In genomic region chr5:39521098-39521860, GRCh38 we compare ENCODE assay signal across 13 cellular contexts.
DNase-seq lines count a peak whose midpoint lies in the region; ATAC-seq and TF ChIP-seq lines count a peak whose summit lies in the region.
"Had no signal": no experiment of that assay in that cellular context is flagged by ENCODE, and none has a peak within 500 bp of the region (broad histone marks: within the 10 kb centered on the region; RNA-seq: fewer than 3 reads in every experiment).

No MANE protein-coding gene starts in this region.

- H3K9me2 ChIP-seq in MM.1S (replicated peaks; ENCODE audit: insufficient read depth, low read length): no peaks in the 10 kb centered on the region

- H3K9ac ChIP-seq in MM.1S (ENCODE audit: low read length) (no peak overlapping the region), fibroblast of lung (ENCODE audit: insufficient read depth, low read length) (no peak overlapping the region)

- H2AFZ ChIP-seq in MM.1S (ENCODE audit: low read length) (peak overlapping the region; percentile 47), fibroblast of lung (ENCODE audit: low read length) (no peak overlapping the region)

- H3K4me3 ChIP-seq in left ventricle myocardium inferior (no peak overlapping the region), MM.1S (ENCODE audit: low read length) (no peak overlapping the region), fibroblast of lung (replicated peaks in 1 of 4; ENCODE audit: control extremely low read depth in 1 of 4, insufficient read depth in 1 of 4, low read depth in 3 of 4, low read length in 4 of 4) (no peak overlapping the region)

- H3K27ac ChIP-seq in left ventricle myocardium inferior (replicated peaks): peak overlapping the region; percentile 80
- peak overlapping the region; percentile 46; the same call in 1 of the 2 replicates for H3K27ac ChIP-seq in MM.1S (ENCODE audit: low read length)
- H3K27ac ChIP-seq in fibroblast of lung (ENCODE audit: insufficient read depth, low read length): peak overlapping the region; percentile 78

- peak overlapping the region; percentile 59 for H3K4me2 ChIP-seq in MM.1S (ENCODE audit: low read depth, low read length)
- no peak overlapping the region for H3K4me2 ChIP-seq in fibroblast of lung (ENCODE audit: extremely low read depth, insufficient read depth, low read length)

- peaks cover 11% of the 10 kb centered on the region; the same call in 1 of the 2 replicates for H3F3A ChIP-seq in MM.1S (ENCODE audit: insufficient read depth, low read length)

- ATAC-seq in Right ventricle myocardium inferior: no peak
- ATAC-seq in HG03520 (IDR thresholded peaks at IDR 0.05; ENCODE audit: unreplicated experiment): no peak
- no peak for ATAC-seq in HG03571 (IDR thresholded peaks at IDR 0.05; ENCODE audit: unreplicated experiment)
- no peak for ATAC-seq in activated T-cell treated with anti-CD3 and anti-CD28 coated beads, Interleukin-2, amount 50 U/mL, for 72 hours (replicated peaks in 1 of 2)
- ATAC-seq: Panc1 had no signal

- H3K4me1 Mint-ChIP-seq in type B pancreatic cell (ENCODE audit: unreplicated experiment): peaks cover 15% of the 10 kb centered on the region
- no peaks in the 10 kb centered on the region for H3K4me1 Mint-ChIP-seq in activated T-cell treated with anti-CD3 and anti-CD28 coated beads, Interleukin-2, amount 50 U/mL, for 72 hours (ENCODE audit: low read depth)
- H3K4me1 Mint-ChIP-seq: IgD-negative memory B cell had no signal

- H3K27me3 Mint-ChIP-seq in type B pancreatic cell: no peaks in the 10 kb centered on the region
- peaks cover 15% of the 10 kb centered on the region for H3K27me3 Mint-ChIP-seq in activated T-cell treated with anti-CD3 and anti-CD28 coated beads, Interleukin-2, amount 50 U/mL, for 72 hours (ENCODE audit: low read depth)

- H3K36me3 ChIP-seq in left ventricle myocardium inferior (no peaks in the 10 kb centered on the region), MM.1S (replicated peaks; ENCODE audit: insufficient read depth, low read length) (no peaks in the 10 kb centered on the region), fibroblast of lung (ENCODE audit: control insufficient read depth, insufficient read depth, low read length) (no peaks in the 10 kb centered on the region)

- H3K27me3 ChIP-seq in left ventricle myocardium inferior (ENCODE audit: low read depth) (no peaks in the 10 kb centered on the region), MM.1S (replicated peaks; ENCODE audit: insufficient read depth, low read length) (no peaks in the 10 kb centered on the region), fibroblast of lung (ENCODE audit: control insufficient read depth, insufficient read depth, low read length) (no peaks in the 10 kb centered on the region)

- no peaks in the 10 kb centered on the region for H3K36me3 Mint-ChIP-seq in type B pancreatic cell
- H3K36me3 Mint-ChIP-seq in activated T-cell treated with anti-CD3 and anti-CD28 coated beads, Interleukin-2, amount 50 U/mL, for 72 hours (ENCODE audit: insufficient read depth in 2 of 2): no peaks in the 10 kb centered on the region
- H3K36me3 Mint-ChIP-seq: IgD-negative memory B cell had no signal

- DNase-seq in left ventricle myocardium inferior (no peak), Right ventricle myocardium inferior (ENCODE audit: missing footprints) (no peak), MM.1S (peak; percentile 63), fibroblast of lung (ENCODE audit: low read depth in 2 of 2) (no peak), type B pancreatic cell (ENCODE audit: extremely low spot score, unreplicated experiment) (no peak)
- no peak for DNase-seq in activated T-cell treated with anti-CD3 and anti-CD28 coated beads, Interleukin-2, amount 50 U/mL, for 72 hours
- DNase-seq: C1 segment of cervical spinal cord, NCI-H1417, NCI-H1930 had no signal

- TF ChIP-seq CTCF in left ventricle myocardium inferior (IDR thresholded peaks at IDR 0.05; ENCODE audit: borderline replicate concordance) (no peak), MM.1S (IDR thresholded peaks at IDR 0.05; ENCODE audit: low read length) (no peak), fibroblast of lung (conservative IDR thresholded peaks at IDR 0.05 in 1 of 2, IDR thresholded peaks at IDR 0.05 in 1 of 2; ENCODE audit: low read depth in 1 of 2, low read length in 2 of 2) (no peak), type B pancreatic cell (conservative IDR thresholded peaks at IDR 0.05) (no peak)

- H3K79me2 ChIP-seq in MM.1S (ENCODE audit: low read length) (no peaks in the 10 kb centered on the region), fibroblast of lung (ENCODE audit: control insufficient read depth, insufficient read depth, low read length) (no peaks in the 10 kb centered on the region)

- H4K20me1 ChIP-seq in MM.1S (ENCODE audit: insufficient read depth, low read length) (no peaks in the 10 kb centered on the region), fibroblast of lung (ENCODE audit: control insufficient read depth, extremely low read depth, insufficient read depth, low read length) (no peaks in the 10 kb centered on the region)

- H3K27ac Mint-ChIP-seq in type B pancreatic cell: no peak overlapping the region
- H3K27ac Mint-ChIP-seq in activated T-cell treated with anti-CD3 and anti-CD28 coated beads, Interleukin-2, amount 50 U/mL, for 72 hours: no peak overlapping the region
- H3K27ac Mint-ChIP-seq: IgD-negative memory B cell had no signal

- intact Hi-C loops in left ventricle myocardium inferior (cut with micrococcal nuclease): no loop called here
- intact Hi-C loops in Right ventricle myocardium inferior (cut with DNase I): no loop called here

- H3K4me1 ChIP-seq in left ventricle myocardium inferior: peaks cover 29% of the 10 kb centered on the region
- peaks cover 28% of the 10 kb centered on the region for H3K4me1 ChIP-seq in MM.1S (ENCODE audit: low read length)
- H3K4me1 ChIP-seq in fibroblast of lung (ENCODE audit: control insufficient read depth, extremely low read depth, insufficient read depth, low read length): peaks cover 15% of the 10 kb centered on the region

- H3K9me3 Mint-ChIP-seq in type B pancreatic cell: peaks cover 5% of the 10 kb centered on the region
- H3K9me3 Mint-ChIP-seq in activated T-cell treated with anti-CD3 and anti-CD28 coated beads, Interleukin-2, amount 50 U/mL, for 72 hours: peaks cover 0 to 3% of the 10 kb centered on the region in 2 donors

- H3K9me3 ChIP-seq in left ventricle myocardium inferior (replicated peaks): no peaks in the 10 kb centered on the region
- H3K9me3 ChIP-seq in MM.1S (replicated peaks; ENCODE audit: insufficient read depth, low read length): no peaks in the 10 kb centered on the region
- no peaks in the 10 kb centered on the region for H3K9me3 ChIP-seq in fibroblast of lung (ENCODE audit: control insufficient read depth, insufficient read depth, low read depth, low read length)

- no peak overlapping the region for H3K4me3 Mint-ChIP-seq in type B pancreatic cell
- H3K4me3 Mint-ChIP-seq in activated T-cell treated with anti-CD3 and anti-CD28 coated beads, Interleukin-2, amount 50 U/mL, for 72 hours: no peak overlapping the region
- H3K4me3 Mint-ChIP-seq: IgD-negative memory B cell had no signal
